1 cellular context compared by ENCODE assay signal in the genomic region with DNA sequence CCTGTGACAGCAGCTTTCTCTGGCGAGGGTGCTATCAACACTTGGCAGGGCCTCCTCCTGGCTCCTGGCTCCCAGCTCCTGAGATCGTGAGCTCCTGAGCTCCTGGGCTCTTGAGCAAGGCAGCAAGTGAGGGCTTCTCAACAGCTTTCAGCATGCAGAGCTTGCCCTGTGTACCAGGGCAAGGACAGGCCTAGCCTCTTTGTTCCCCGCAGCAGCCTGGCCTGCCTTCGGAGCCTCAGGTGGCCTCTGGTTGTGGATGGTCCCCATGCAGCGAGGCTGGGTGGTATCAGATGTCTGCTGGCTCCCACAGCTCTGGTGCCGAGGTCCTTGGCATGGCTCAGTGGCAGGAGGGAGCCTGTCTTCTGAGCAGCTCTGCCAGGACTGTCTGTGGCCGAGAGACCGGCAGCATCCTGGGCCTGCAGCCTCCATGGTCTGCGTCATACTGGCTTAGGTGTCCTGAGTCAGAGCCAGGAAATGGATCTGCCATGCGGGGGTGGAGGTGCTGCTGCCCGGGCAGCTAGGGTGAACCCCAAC.
TF ChIP-seq lines count a peak whose summit lies in the region.

No MANE protein-coding gene starts in this region.

TF ChIP-seq in H1, 55 proteins besides CTCF, POLR2A, EP300 and RAD21:
- TF ChIP-seq TCF12 (IDR thresholded peaks at IDR 0.05; ENCODE audit: low read depth, low read length): no peak
- no peak for TF ChIP-seq TEAD4 (IDR thresholded peaks at IDR 0.05; ENCODE audit: low read depth, low read length)
- no peak for TF ChIP-seq SIN3A (conservative IDR thresholded peaks at IDR 0.05 in 1 of 2, IDR thresholded peaks at IDR 0.05 in 1 of 2; ENCODE audit: low read depth in 1 of 2, low read length in 2 of 2)
